Comparison of ENCODE assay signal across 8 cellular contexts in the genomic region with DNA sequence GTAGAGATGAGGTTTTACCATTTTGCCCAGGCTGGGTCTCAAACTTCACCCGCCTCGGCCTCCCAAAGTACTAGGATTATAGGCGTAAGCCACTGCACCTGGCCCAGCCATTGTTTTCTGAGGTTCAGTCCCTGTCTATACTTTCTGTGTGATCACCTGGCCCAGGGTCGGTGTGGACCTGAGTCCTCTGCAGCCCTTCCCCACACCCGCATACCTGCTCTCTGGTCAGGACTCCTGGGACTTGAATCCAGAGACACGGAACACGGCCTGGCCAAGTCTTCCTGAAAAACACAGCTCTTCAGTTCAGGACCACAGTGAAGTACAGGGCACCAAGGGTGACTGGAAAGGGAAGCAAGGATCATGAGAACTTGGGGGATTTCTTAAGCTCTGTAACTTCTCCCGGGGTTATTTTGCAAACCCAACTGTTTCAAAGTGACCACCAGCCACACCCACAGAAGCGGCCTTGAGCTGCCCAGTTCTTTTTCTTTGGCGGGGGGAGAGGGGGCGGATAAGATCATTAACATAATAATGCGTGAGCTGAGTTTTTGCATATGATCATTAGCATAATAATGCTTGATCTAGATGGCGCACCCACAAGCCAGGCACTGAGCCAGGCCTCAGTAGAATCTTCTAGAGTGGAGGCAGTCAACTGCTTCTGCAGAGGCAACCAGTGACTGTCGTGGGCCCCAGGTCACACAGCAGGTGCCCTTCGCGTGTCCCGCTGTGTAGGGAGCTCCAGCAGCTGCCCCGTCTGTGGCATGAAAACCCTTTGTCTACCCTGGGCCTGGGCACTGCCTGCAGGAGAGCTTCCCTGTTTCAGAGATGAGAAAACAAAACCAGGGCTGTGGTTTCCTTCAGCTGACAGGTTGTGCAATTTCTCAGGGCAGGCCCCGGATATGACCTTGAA. TPM values are rescaled to one million over a fixed set of nuclear protein-coding genes. Genes with fewer than 3 reads are reported as not detected.
DNase-seq lines count a peak whose midpoint lies in the region; ATAC-seq and TF ChIP-seq lines count a peak whose summit lies in the region.

No MANE protein-coding gene starts in this region.

- CTCF ChIA-PET in A673 (lab: Charles Lee): interaction anchor here (0.9 to 2.4 kb wide), 2 partner anchors 126 to 129 kb away, joined by 3 to 7 read pairs; no protein-coding TSS in a partner anchor

- no peaks in the 10 kb centered on the region for H3K9me3 ChIP-seq in A673 (ENCODE audit: low read depth, low read length, poor library complexity, severe bottlenecking)
- H3K9me3 ChIP-seq in lung (ENCODE audit: control insufficient read depth in 2 of 2, insufficient read depth in 1 of 2, low read length in 1 of 2): no peaks in the 10 kb centered on the region

- POLR2A ChIA-PET in A673 (lab: Charles Lee; ENCODE audit: low non-redundant PET): interaction anchor here (0.6 kb wide), 1 partner anchor 129 kb away, joined by 3 read pairs; no protein-coding TSS in a partner anchor

- ATAC-seq in GM18870 (IDR thresholded peaks at IDR 0.05; ENCODE audit: unreplicated experiment): peak; percentile 43
- peak; percentile 28 for ATAC-seq in HG03439 (IDR thresholded peaks at IDR 0.05; ENCODE audit: unreplicated experiment)
- peak; percentile 8 for ATAC-seq in lung (ENCODE audit: insufficient read depth, low FRiP score)

- no peak for TF ChIP-seq CTCF in A673 (conservative IDR thresholded peaks at IDR 0.05; ENCODE audit: low read depth, low read length)
- TF ChIP-seq CTCF in cardiac fibroblast (IDR thresholded peaks at IDR 0.05; ENCODE audit: low read depth, low read length): no peak
- TF ChIP-seq CTCF in lung (IDR thresholded peaks at IDR 0.05; ENCODE audit: control extremely low read depth, extremely low read depth): no peak

- H3K27me3 ChIP-seq in A673 (replicated peaks; ENCODE audit: insufficient read depth, low read depth, low read length, poor library complexity) (no peaks in the 10 kb centered on the region), lung (ENCODE audit: control insufficient read depth, insufficient read depth) (no peaks in the 10 kb centered on the region)

- DNase-seq in A673 (ENCODE audit: low spot score) (peak; percentile 75), T-helper 22 cell (ENCODE audit: low read depth) (peak; percentile 20), cardiac fibroblast (ENCODE audit: low read depth in 2 of 2) (peak; percentile 78 to 82), lung (ENCODE audit: low spot score) (peak; percentile 76), T1000 (lab: John Stamatoyannopoulos, UW) (no peak)
- peak; percentile 55 for DNase-seq in stimulated activated naive CD4-positive, alpha-beta T cell treated with Interleukin-2 at 50 U/mL for 16 hours (lab: John Stamatoyannopoulos, UW)

- H3K27ac ChIP-seq in A673 (ENCODE audit: low read depth, low read length, poor library complexity, severe bottlenecking): peak overlapping the region; percentile 87
- H3K27ac ChIP-seq in lung (ENCODE audit: low read depth in 1 of 2, low read length in 1 of 2): peak overlapping the region in 1 of 2 donors; percentile 92

- H3K4me1 ChIP-seq in A673 (ENCODE audit: insufficient read depth, low read length, poor library complexity, severe bottlenecking) (peaks cover 30% of the 10 kb centered on the region), lung (ENCODE audit: control insufficient read depth in 2 of 2, insufficient read depth in 2 of 2, low read length in 2 of 2) (peaks cover 12 to 51% of the 10 kb centered on the region in 2 donors)

- no TSS peak for BruUV-seq in A673 (replicated peaks; lab: Mats Ljungman, UMichigan)

- H3K36me3 ChIP-seq in A673 (ENCODE audit: insufficient read depth, low read length, poor library complexity, severe bottlenecking): peaks cover 3% of the 10 kb centered on the region
- peaks cover 0 to 5% of the 10 kb centered on the region in 2 donors for H3K36me3 ChIP-seq in lung (ENCODE audit: control insufficient read depth in 2 of 2, insufficient read depth in 2 of 2, low read length in 2 of 2)

- H3K4me3 ChIP-seq in A673 (ENCODE audit: low read depth, low read length, poor library complexity, severe bottlenecking): no peak overlapping the region
- no peak overlapping the region for H3K4me3 ChIP-seq in cardiac fibroblast (replicated peaks in 1 of 2; ENCODE audit: low read depth in 2 of 2, low read length in 2 of 2)
- no peak overlapping the region for H3K4me3 ChIP-seq in lung

- intact Hi-C loops in A673 (cut with micrococcal nuclease; ENCODE audit: unreplicated experiment): loop anchor here (5.0 kb wide), 1 partner anchor 127 kb away; no protein-coding TSS in a partner anchor

- WGBS in lung, 2 donors: 27 to 47% methylated on average over 19 of the region's 19 CpGs

RNA-seq across cellular contexts. Expression of gene NADK, which starts 1.7 kb away (rescaled TPM):
- 81.3 and 86.2 TPM in 2 replicates for total RNA-seq in A673 (2021)
- 100 to 1,000 TPM in 1 of 2 donors, 10 to 100 TPM in 1; 53.2 to 121 TPM for total RNA-seq in lung
- 100 to 1,000 TPM in 1 of 2 donors, 10 to 100 TPM in 1; 56.0 to 144 TPM for polyA plus RNA-seq in lung

RNA-seq across cellular contexts. Expression of gene CDK11A, which starts 55.8 kb away (rescaled TPM):
- total RNA-seq in A673 (2021): 56.1 and 58.9 TPM in 2 replicates
- total RNA-seq in lung: 10 to 100 TPM; 16.5 to 45.1 TPM
- 10 to 100 TPM; 19.9 to 34.7 TPM for polyA plus RNA-seq in lung
